ENCODE assay signal across 12 cellular contexts in genomic region chr11:47391077-47391583, GRCh38. TPM values are rescaled to one million over a fixed set of nuclear protein-coding genes. Genes with fewer than 3 reads are reported as not detected.
DNase-seq lines count a peak whose midpoint lies in the region; ATAC-seq and TF ChIP-seq lines count a peak whose summit lies in the region.
"Had no signal": no experiment of that assay in that cellular context is flagged by ENCODE, and none has a peak within 500 bp of the region (broad histone marks: within the 10 kb centered on the region; RNA-seq: fewer than 3 reads in every experiment).

No MANE protein-coding gene starts in this region.

- H3K27me3 ChIP-seq in esophagus squamous epithelium = no peaks in the 10 kb centered on the region

- peak; percentile 18 for DNase-seq in D341Med (ENCODE audit: low spot score)
- DNase-seq in NOMO-1 treated with dmso at 0.1 percent for 144 hours (lab: John Stamatoyannopoulos, UW; ENCODE audit: unreplicated experiment) = peak; percentile 93
- DNase-seq in esophagus squamous epithelium (lab: John Stamatoyannopoulos, UW) = no peak
- no peak for DNase-seq in stimulated activated naive CD4-positive, alpha-beta T cell (lab: John Stamatoyannopoulos, UW)
- DNase-seq in NCI-H146 treated with DMSO at 0.1 percent for 48 hours (lab: John Stamatoyannopoulos, UW; ENCODE audit: unreplicated experiment) = no peak
- no peak for DNase-seq in NCI-H2081 (lab: John Stamatoyannopoulos, UW)
- DNase-seq: NCI-H446, psoas muscle had no signal

- WGBS in esophagus squamous epithelium, 2 donors = 66 to 85% methylated on average over 9 to 10 of the region's 11 CpGs

- intact Hi-C loops in esophagus squamous epithelium (cut with DNase I) = no loop called here

- TF ChIP-seq POLR2A in esophagus squamous epithelium (IDR thresholded peaks at IDR 0.05) = peak in 1 of 4 donors; percentile 34

- no peaks in the 10 kb centered on the region for H3K36me3 Mint-ChIP-seq in nephron (ENCODE audit: low read depth)

- H3K27ac Mint-ChIP-seq in nephron = peak overlapping the region in 2 of 3 experiments; percentile 42 to 74

- H3K4me3 Mint-ChIP-seq in nephron = no peak overlapping the region

- no peaks in the 10 kb centered on the region for H3K27me3 Mint-ChIP-seq in nephron (ENCODE audit: low read depth)

- no peak for ATAC-seq in GM21825 (IDR thresholded peaks at IDR 0.05; ENCODE audit: unreplicated experiment)
- ATAC-seq: esophagus mucosa, psoas muscle had no signal

- H3K27ac ChIP-seq in esophagus squamous epithelium = peak overlapping the region; percentile 1 to 61 (median 33)
- H3K27ac ChIP-seq: C4-2B, psoas muscle had no signal

- H3K36me3 ChIP-seq in esophagus squamous epithelium = no peaks in the 10 kb centered on the region

- TF ChIP-seq CTCF in esophagus squamous epithelium (IDR thresholded peaks at IDR 0.05) (no peak), nephron (IDR thresholded peaks at IDR 0.05; ENCODE audit: unreplicated experiment in 3 of 3) (no peak)

- peaks cover 6% of the 10 kb centered on the region for H3K4me1 Mint-ChIP-seq in nephron

- H3K4me1 ChIP-seq in esophagus squamous epithelium = peaks cover 20 to 73% (median 28%) of the 10 kb centered on the region in 3 donors

- no peaks in the 10 kb centered on the region for H3K9me3 Mint-ChIP-seq in nephron

- no peak overlapping the region for H3K4me3 ChIP-seq in esophagus squamous epithelium
- H3K4me3 ChIP-seq: psoas muscle had no signal

- no peaks in the 10 kb centered on the region for H3K9me3 ChIP-seq in esophagus squamous epithelium
- H3K9me3 ChIP-seq: psoas muscle had no signal

RNA-seq across cellular contexts. Expression of gene SPI1, which starts 12.8 kb away (rescaled TPM):
- 10 to 100 TPM in 2 of 4 donors, 1 to 10 TPM in 2; 2.6 to 15.4 (median 8.8) TPM for total RNA-seq in esophagus squamous epithelium

RNA-seq across cellular contexts. Expression of gene SLC39A13, which starts 17.3 kb away (rescaled TPM):
- 10 to 100 TPM; 10.9 to 44.3 (median 13.8) TPM for total RNA-seq in esophagus squamous epithelium

RNA-seq across cellular contexts. Expression of gene PSMC3, which starts 35.1 kb away (rescaled TPM):
- 100 to 1,000 TPM in 3 of 4 donors, 10 to 100 TPM in 1; 72.9 to 134 (median 122) TPM for total RNA-seq in esophagus squamous epithelium

RNA-seq across cellular contexts. Expression of gene MYBPC3, which starts 38.6 kb away (rescaled TPM):
- under 1 TPM in 1 of 4 donors, not detected in 3; 0.08 TPM for total RNA-seq in esophagus squamous epithelium
- total RNA-seq: esophagus mucosa had no signal

RNA-seq across cellular contexts. Expression of gene RAPSN, which starts 57.8 kb away (rescaled TPM):
- under 1 TPM in 1 of 4 donors, not detected in 3; 0.38 TPM for total RNA-seq in esophagus squamous epithelium

Comparison
In these comparisons a context has a peak if more than half of its experiments do, and no peak if none do; other contexts are left out.
1. DNase-seq: peak in D341Med (single experiment) and NOMO-1 treated with dmso at 0.1 percent for 144 hours (single experiment); none in esophagus squamous epithelium (single experiment), stimulated activated naive CD4-positive, alpha-beta T cell (0 of 6), NCI-H146 treated with DMSO at 0.1 percent for 48 hours (single experiment) and NCI-H2081 (0 of 2).